Comparison of ENCODE assay signal across 36 cellular contexts in genomic region chr16:23256440-23256839, GRCh38. TPM values are rescaled to one million over a fixed set of nuclear protein-coding genes. Genes with fewer than 3 reads are reported as not detected.
"Had no signal": no experiment of that assay in that cellular context is flagged by ENCODE, and none has a peak within 500 bp of the region (broad histone marks: within the 10 kb centered on the region; RNA-seq: fewer than 3 reads in every experiment).

No MANE protein-coding gene starts in this region.

- FAIRE-seq: bronchial epithelial cell, endometrium, endothelial cell of umbilical vein had no signal

- H3K4me3 Mint-ChIP-seq: activated B cell treated with CpG ODN at 0.5 μM for 24 hours; activated CD4-positive, alpha-beta memory T cell treated with anti-CD3 and anti-CD28 coated beads for 36 hours; activated CD4-positive, alpha-beta T cell treated with anti-CD3 and anti-CD28 coated beads, Interleukin-2, amount 10 ng/mL, durations not matched to agents 24 days and 14 days; activated CD8-positive, alpha-beta memory T cell treated with anti-CD3 and anti-CD28 coated beads, Interleukin-2, amount 10 ng/mL, durations not matched to agents 7 days and 5 days; activated CD8-positive, alpha-beta T cell treated with anti-CD3 and anti-CD28 coated beads, Interleukin-2, amount 10 ng/mL, durations not matched to agents 7 days and 5 days; activated naive CD4-positive, alpha-beta T cell treated with anti-CD3 and anti-CD28 coated beads, Interleukin-2, amount 10 ng/mL, durations not matched to agents 7 days and 5 days; activated naive CD8-positive, alpha-beta T cell treated with anti-CD3 and anti-CD28 coated beads, Interleukin-2, amount 10 ng/mL, durations not matched to agents 7 days and 5 days; activated T-cell treated with anti-CD3 and anti-CD28 coated beads, Interleukin-2, amount 50 U/mL, for 24 hours; activated T-cell treated with anti-CD3 and anti-CD28 coated beads, Interleukin-2, amount 50 U/mL, for 72 hours; brain; central memory CD8-positive, alpha-beta T cell; T-helper 17 cell; T-helper 2 cell treated with Interferon-gamma antibody and Interleukin-4, amounts not matched to agents 5 μg/mL and 100 μg/mL, for 36 hours had no signal

- H3K27me3 ChIP-seq: ascending aorta, esophagus squamous epithelium had no signal

- H3K27ac Mint-ChIP-seq: activated B cell treated with CpG ODN at 0.5 μM for 24 hours; activated CD4-positive, alpha-beta memory T cell treated with anti-CD3 and anti-CD28 coated beads for 36 hours; activated CD4-positive, alpha-beta T cell treated with anti-CD3 and anti-CD28 coated beads, Interleukin-2, amount 10 ng/mL, durations not matched to agents 24 days and 14 days; activated CD8-positive, alpha-beta memory T cell treated with anti-CD3 and anti-CD28 coated beads, Interleukin-2, amount 10 ng/mL, durations not matched to agents 7 days and 5 days; activated CD8-positive, alpha-beta T cell treated with anti-CD3 and anti-CD28 coated beads, Interleukin-2, amount 10 ng/mL, durations not matched to agents 7 days and 5 days; activated naive CD4-positive, alpha-beta T cell treated with anti-CD3 and anti-CD28 coated beads, Interleukin-2, amount 10 ng/mL, durations not matched to agents 7 days and 5 days; activated naive CD4-positive, alpha-beta T cell treated with anti-CD3 and anti-CD28 coated beads, Interleukin-2, amount 50 U/mL, for 72 hours; activated naive CD8-positive, alpha-beta T cell treated with anti-CD3 and anti-CD28 coated beads, Interleukin-2, amount 10 ng/mL, durations not matched to agents 7 days and 5 days; activated T-cell treated with anti-CD3 and anti-CD28 coated beads, Interleukin-2, amount 50 U/mL, for 24 hours; activated T-cell treated with anti-CD3 and anti-CD28 coated beads, Interleukin-2, amount 50 U/mL, for 72 hours; brain; T-helper 17 cell; T-helper 2 cell treated with Interferon-gamma antibody and Interleukin-4, amounts not matched to agents 5 μg/mL and 100 μg/mL, for 36 hours had no signal

- H3K4me1 Mint-ChIP-seq: activated B cell treated with CpG ODN at 0.5 μM for 24 hours; activated CD4-positive, alpha-beta T cell treated with anti-CD3 and anti-CD28 coated beads, Interleukin-2, amount 10 ng/mL, durations not matched to agents 24 days and 14 days; activated CD8-positive, alpha-beta memory T cell treated with anti-CD3 and anti-CD28 coated beads, Interleukin-2, amount 10 ng/mL, durations not matched to agents 7 days and 5 days; activated naive CD4-positive, alpha-beta T cell treated with anti-CD3 and anti-CD28 coated beads, Interleukin-2, amount 10 ng/mL, durations not matched to agents 7 days and 5 days; activated naive CD8-positive, alpha-beta T cell treated with anti-CD3 and anti-CD28 coated beads, Interleukin-2, amount 10 ng/mL, durations not matched to agents 7 days and 5 days; brain; central memory CD8-positive, alpha-beta T cell; T-helper 17 cell had no signal

- H3K27ac ChIP-seq: ascending aorta, epithelial cell of prostate, WERI-Rb-1 had no signal

- H3K36me3 ChIP-seq: ascending aorta, esophagus squamous epithelium, WERI-Rb-1 had no signal

- H3K36me3 Mint-ChIP-seq: activated CD4-positive, alpha-beta memory T cell treated with anti-CD3 and anti-CD28 coated beads for 36 hours; activated CD8-positive, alpha-beta memory T cell treated with anti-CD3 and anti-CD28 coated beads, Interleukin-2, amount 10 ng/mL, durations not matched to agents 7 days and 5 days; activated naive CD4-positive, alpha-beta T cell treated with anti-CD3 and anti-CD28 coated beads, Interleukin-2, amount 10 ng/mL, durations not matched to agents 7 days and 5 days; activated naive CD4-positive, alpha-beta T cell treated with anti-CD3 and anti-CD28 coated beads, Interleukin-2, amount 50 U/mL, for 72 hours; activated naive CD8-positive, alpha-beta T cell treated with anti-CD3 and anti-CD28 coated beads, Interleukin-2, amount 10 ng/mL, durations not matched to agents 7 days and 5 days; brain had no signal

- H3K4me3 ChIP-seq: ascending aorta, esophagus squamous epithelium had no signal

- H3K9me3 ChIP-seq: ascending aorta, esophagus squamous epithelium had no signal

- DNase-seq: activated B cell treated with CpG ODN at 0.5 μM for 24 hours; activated CD4-positive, alpha-beta memory T cell treated with anti-CD3 and anti-CD28 coated beads for 36 hours; activated CD4-positive, alpha-beta T cell treated with anti-CD3 and anti-CD28 coated beads, Interleukin-2, amount 10 ng/mL, durations not matched to agents 24 days and 14 days; activated CD8-positive, alpha-beta memory T cell treated with anti-CD3 and anti-CD28 coated beads, Interleukin-2, amount 10 ng/mL, durations not matched to agents 7 days and 5 days; activated CD8-positive, alpha-beta memory T cell treated with anti-CD3 and anti-CD28 coated beads, Interleukin-2, amount 50 U/mL, for 4 hours; activated CD8-positive, alpha-beta T cell treated with anti-CD3 and anti-CD28 coated beads, Interleukin-2, amount 10 ng/mL, durations not matched to agents 7 days and 5 days; activated gamma-delta T cell; activated naive CD4-positive, alpha-beta T cell; activated naive CD4-positive, alpha-beta T cell treated with anti-CD3 and anti-CD28 coated beads, Interleukin-2, amount 10 ng/mL, durations not matched to agents 7 days and 5 days; activated naive CD8-positive, alpha-beta T cell treated with anti-CD3 and anti-CD28 coated beads, Interleukin-2, amount 10 ng/mL, durations not matched to agents 7 days and 5 days; activated T-cell treated with anti-CD3 and anti-CD28 coated beads for 4 hours; activated T-cell treated with anti-CD3 and anti-CD28 coated beads, Interleukin-2, amount 50 U/mL, for 24 hours; activated T-cell treated with anti-CD3 and anti-CD28 coated beads, Interleukin-2, amount 50 U/mL, for 72 hours; effector CD8-positive, alpha-beta T cell; esophagus squamous epithelium; foreskin melanocyte; head of caudate nucleus; T-helper 1 cell; T-helper 17 cell; T1000; WERI-Rb-1 had no signal

- H3K9me3 Mint-ChIP-seq: activated B cell treated with CpG ODN at 0.5 μM for 24 hours; activated CD4-positive, alpha-beta memory T cell treated with anti-CD3 and anti-CD28 coated beads for 36 hours; activated CD4-positive, alpha-beta T cell treated with anti-CD3 and anti-CD28 coated beads, Interleukin-2, amount 10 ng/mL, durations not matched to agents 24 days and 14 days; activated naive CD4-positive, alpha-beta T cell treated with anti-CD3 and anti-CD28 coated beads, Interleukin-2, amount 10 ng/mL, durations not matched to agents 7 days and 5 days; activated naive CD4-positive, alpha-beta T cell treated with anti-CD3 and anti-CD28 coated beads, Interleukin-2, amount 50 U/mL, for 72 hours; activated naive CD8-positive, alpha-beta T cell treated with anti-CD3 and anti-CD28 coated beads, Interleukin-2, amount 10 ng/mL, durations not matched to agents 7 days and 5 days; activated T-cell treated with anti-CD3 and anti-CD28 coated beads, Interleukin-2, amount 50 U/mL, for 24 hours; activated T-cell treated with anti-CD3 and anti-CD28 coated beads, Interleukin-2, amount 50 U/mL, for 72 hours; central memory CD8-positive, alpha-beta T cell; T-helper 2 cell treated with Interferon-gamma antibody and Interleukin-4, amounts not matched to agents 5 μg/mL and 100 μg/mL, for 36 hours had no signal

- H3K27me3 Mint-ChIP-seq: activated CD4-positive, alpha-beta T cell treated with anti-CD3 and anti-CD28 coated beads, Interleukin-2, amount 10 ng/mL, durations not matched to agents 24 days and 14 days had no signal

- H3K4me1 ChIP-seq: ascending aorta had no signal

- ATAC-seq: activated CD4-positive, CD25-positive, alpha-beta regulatory T cell treated with anti-CD3 and anti-CD28 coated beads, Interleukin-2, amount 50 U/mL, for 24 hours; activated CD8-positive, alpha-beta memory T cell treated with anti-CD3 and anti-CD28 coated beads, Interleukin-2, amount 10 ng/mL, durations not matched to agents 7 days and 5 days; activated CD8-positive, alpha-beta T cell treated with anti-CD3 and anti-CD28 coated beads, Interleukin-2, amount 10 ng/mL, durations not matched to agents 7 days and 5 days; activated naive CD4-positive, alpha-beta T cell treated with anti-CD3 and anti-CD28 coated beads, Interleukin-2, amount 50 U/mL, for 72 hours; activated T-cell treated with anti-CD3 and anti-CD28 coated beads, Interleukin-2, amount 50 U/mL, for 72 hours; T-helper 17 cell had no signal

RNA-seq across cellular contexts. Expression of gene SCNN1B, which starts 45.7 kb away (rescaled TPM):
- total RNA-seq: activated B cell treated with CpG ODN at 0.5 μM for 24 hours; activated CD4-positive, alpha-beta memory T cell treated with anti-CD3 and anti-CD28 coated beads for 36 hours; activated CD4-positive, alpha-beta T cell treated with anti-CD3 and anti-CD28 coated beads, Interleukin-2, amount 10 ng/mL, durations not matched to agents 24 days and 14 days; activated CD8-positive, alpha-beta memory T cell treated with anti-CD3 and anti-CD28 coated beads for 36 hours; activated CD8-positive, alpha-beta memory T cell treated with anti-CD3 and anti-CD28 coated beads, Interleukin-2, amount 10 ng/mL, durations not matched to agents 7 days and 5 days; activated CD8-positive, alpha-beta T cell treated with anti-CD3 and anti-CD28 coated beads, Interleukin-2, amount 10 ng/mL, durations not matched to agents 7 days and 5 days; activated naive CD4-positive, alpha-beta T cell treated with anti-CD3 and anti-CD28 coated beads, Interleukin-2, amount 50 U/mL, for 72 hours; activated naive CD8-positive, alpha-beta T cell treated with anti-CD3 and anti-CD28 coated beads, Interleukin-2, amount 10 ng/mL, durations not matched to agents 7 days and 5 days; activated T-cell treated with anti-CD3 and anti-CD28 coated beads, Interleukin-2, amount 50 U/mL, for 72 hours; cardiac septum; cerebellum; endothelial cell of umbilical vein; fibroblast of lung; fibroblast of villous mesenchyme; T-helper 17 cell had no signal
- polyA plus RNA-seq: endothelial cell of umbilical vein, fibroblast of lung had no signal
